10 cellular contexts compared by ENCODE assay signal in the genomic region with DNA sequence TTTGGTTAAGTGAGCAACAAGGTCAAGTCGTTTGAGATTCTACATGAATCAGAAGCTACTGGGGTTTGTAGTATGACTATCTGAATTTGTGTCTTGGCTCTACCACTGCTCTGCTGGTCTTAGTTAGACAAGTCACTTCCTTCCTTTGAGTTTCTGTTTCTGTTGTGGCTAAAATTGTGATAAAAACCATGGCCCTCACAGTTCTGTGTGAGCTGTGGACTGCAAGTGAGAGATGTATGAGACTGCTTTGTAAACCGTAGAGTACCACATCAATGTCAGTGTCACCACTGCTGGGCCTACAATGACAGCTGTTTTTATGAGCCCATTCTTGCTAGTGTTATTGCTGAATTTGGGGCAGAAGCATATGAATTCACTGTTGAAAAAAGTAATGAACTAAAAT. TPM values are rescaled to one million over a fixed set of nuclear protein-coding genes. Genes with fewer than 3 reads are reported as not detected.
DNase-seq lines count a peak whose midpoint lies in the region; ATAC-seq and TF ChIP-seq lines count a peak whose summit lies in the region.
"Had no signal": no experiment of that assay in that cellular context is flagged by ENCODE, and none has a peak within 500 bp of the region (broad histone marks: within the 10 kb centered on the region; RNA-seq: fewer than 3 reads in every experiment).

No MANE protein-coding gene starts in this region.

- no peaks in the 10 kb centered on the region for H3K4me1 Mint-ChIP-seq in activated T-helper 17 cell treated with anti-CD3 and anti-CD28 coated beads, Interleukin-2, amount 50 U/mL, for 72 hours

- no peaks in the 10 kb centered on the region for H3K27me3 ChIP-seq in BE2C

- DNase-seq in erythroblast (lab: John Stamatoyannopoulos, UW) (no peak), BE2C (no peak), 8988T (no peak)
- DNase-seq in effector CD8-positive, alpha-beta T cell (lab: John Stamatoyannopoulos, UW) = no peak
- DNase-seq: stimulated activated CD4-positive, alpha-beta T cell treated with anti-CD3 and anti-CD28 coated beads, Interleukin-2, amount 100 ng/mL, for 24 hours had no signal

- no peak overlapping the region for H3K4me3 Mint-ChIP-seq in activated T-helper 17 cell treated with anti-CD3 and anti-CD28 coated beads, Interleukin-2, amount 50 U/mL, for 72 hours

- H3K36me3 ChIP-seq in BE2C = no peaks in the 10 kb centered on the region

- TF ChIP-seq CTCF in BE2C (IDR thresholded peaks at IDR 0.05; ENCODE audit: low read depth, low read length) = no peak

- H3K9me3 ChIP-seq in BE2C = no peaks in the 10 kb centered on the region

- no peaks in the 10 kb centered on the region for H3K4me1 ChIP-seq in BE2C

- H3K27me3 Mint-ChIP-seq in activated T-helper 17 cell treated with anti-CD3 and anti-CD28 coated beads, Interleukin-2, amount 50 U/mL, for 72 hours = peaks cover 3% of the 10 kb centered on the region

- H3K36me3 Mint-ChIP-seq in activated T-helper 17 cell treated with anti-CD3 and anti-CD28 coated beads, Interleukin-2, amount 50 U/mL, for 72 hours (ENCODE audit: low read depth) = no peaks in the 10 kb centered on the region

- H3K9me3 Mint-ChIP-seq in activated T-helper 17 cell treated with anti-CD3 and anti-CD28 coated beads, Interleukin-2, amount 50 U/mL, for 72 hours = no peaks in the 10 kb centered on the region

- TF ChIP-seq POLR2A in erythroblast (IDR thresholded peaks at IDR 0.05; ENCODE audit: low read length) = no peak

- no peak overlapping the region for H3K4me3 ChIP-seq in BE2C (ENCODE audit: low read depth, low read length)
- H3K4me3 ChIP-seq: K562 had no signal

- H3K27ac Mint-ChIP-seq in activated T-helper 17 cell treated with anti-CD3 and anti-CD28 coated beads, Interleukin-2, amount 50 U/mL, for 72 hours = no peak overlapping the region

- ATAC-seq in GM18502 (IDR thresholded peaks at IDR 0.05; ENCODE audit: poor library complexity, unreplicated experiment) (peak; percentile 98), GM19468 (IDR thresholded peaks at IDR 0.05; ENCODE audit: extremely low read depth, unreplicated experiment) (peak; percentile 86), HG03103 (IDR thresholded peaks at IDR 0.05; ENCODE audit: low read depth, unreplicated experiment) (peak; percentile 99)
- peak; percentile 73 for ATAC-seq in activated T-helper 17 cell treated with anti-CD3 and anti-CD28 coated beads, Interleukin-2, amount 50 U/mL, for 72 hours (replicated peaks)
- ATAC-seq: K562 had no signal

RNA-seq across cellular contexts. Expression of gene RARB, which starts 32.7 kb away (rescaled TPM):
- total RNA-seq in activated T-helper 17 cell treated with anti-CD3 and anti-CD28 coated beads, Interleukin-2, amount 50 U/mL, for 72 hours = not detected
- not detected for polyA plus RNA-seq in BE2C (2012; ENCODE audit: insufficient read depth, insufficient read length, low read depth)
